28 cellular contexts compared by ENCODE assay signal in genomic region chr12:14521822-14522221, GRCh38.
"Had no signal": no experiment of that assay in that cellular context is flagged by ENCODE, and none has a peak within 500 bp of the region (broad histone marks: within the 10 kb centered on the region; RNA-seq: fewer than 3 reads in every experiment).

No MANE protein-coding gene starts in this region.

- H3K36me3 ChIP-seq: suprapubic skin, thoracic aorta, thyroid gland, tibial artery, upper lobe of left lung, upper lobe of right lung, uterus had no signal

- H3K27ac Mint-ChIP-seq: stimulated activated effector memory CD8-positive, alpha-beta T cell treated with anti-CD3 and anti-CD28 coated beads, Interleukin-12 subunit alpha, Interleukin-12 subunit beta, amount 100 ng/mL, for 72 hours; stimulated activated memory B cell treated with anti-CD40 and anti-IgM and Interleukin-4, amounts not matched to agents 10 μg/mL and 1 μg/mL and 100 μg/mL, for 72 hours; stimulated activated naive B cell treated with anti-CD40 and anti-IgM and Interleukin-4, amounts not matched to agents 10 μg/mL and 1 μg/mL and 100 μg/mL, for 72 hours; stimulated activated naive CD8-positive, alpha-beta T cell treated with anti-CD3 and anti-CD28 coated beads, Interleukin-15, amount 100 ng/mL, for 72 hours; stimulated activated naive CD8-positive, alpha-beta T cell treated with anti-CD3 and anti-CD28 coated beads, Interleukin-15, Interleukin-2, amounts not matched to agents 100 ng/mL and 50 ng/mL, for 24 hours; type B pancreatic cell had no signal

- H3K4me1 ChIP-seq: stomach, suprapubic skin, testis, thyroid gland, tibial artery, tibial nerve, upper lobe of left lung, upper lobe of right lung, uterus, vagina had no signal

- H3K4me3 ChIP-seq: stomach, suprapubic skin, testis, thoracic aorta, thyroid gland, tibial artery, tibial nerve, transverse colon, upper lobe of left lung, upper lobe of right lung, uterus, vagina had no signal

- H3K27me3 ChIP-seq: stomach, suprapubic skin, testis, thyroid gland, tibial artery, tibial nerve, transverse colon, upper lobe of left lung, upper lobe of right lung, uterus, vagina had no signal

- H3K4me1 Mint-ChIP-seq: stimulated activated effector memory CD8-positive, alpha-beta T cell treated with anti-CD3 and anti-CD28 coated beads, Interleukin-12 subunit alpha, Interleukin-12 subunit beta, amount 100 ng/mL, for 72 hours; stimulated activated memory B cell treated with anti-CD40 and anti-IgM and Interleukin-4, amounts not matched to agents 10 μg/mL and 1 μg/mL and 100 μg/mL, for 72 hours; stimulated activated naive CD8-positive, alpha-beta T cell treated with anti-CD3 and anti-CD28 coated beads, Interleukin-15, amount 100 ng/mL, for 72 hours had no signal

- H3K4me3 Mint-ChIP-seq: stimulated activated effector memory CD8-positive, alpha-beta T cell treated with anti-CD3 and anti-CD28 coated beads, Interleukin-12 subunit alpha, Interleukin-12 subunit beta, amount 100 ng/mL, for 72 hours; stimulated activated memory B cell treated with anti-CD40 and anti-IgM and Interleukin-4, amounts not matched to agents 10 μg/mL and 1 μg/mL and 100 μg/mL, for 72 hours; stimulated activated naive B cell treated with anti-CD40 and anti-IgM and Interleukin-4, amounts not matched to agents 10 μg/mL and 1 μg/mL and 100 μg/mL, for 72 hours; stimulated activated naive CD8-positive, alpha-beta T cell treated with anti-CD3 and anti-CD28 coated beads, Interleukin-15, amount 100 ng/mL, for 72 hours; stimulated activated naive CD8-positive, alpha-beta T cell treated with anti-CD3 and anti-CD28 coated beads, Interleukin-15, Interleukin-2, amounts not matched to agents 100 ng/mL and 50 ng/mL, for 24 hours; type B pancreatic cell had no signal

- DNase-seq: stimulated activated CD4-positive, alpha-beta T cell treated with anti-CD3 and anti-CD28 coated beads, Interleukin-2, amount 100 ng/mL, for 48 hours; stimulated activated CD4-positive, alpha-beta T cell treated with anti-CD3 and anti-CD28 coated beads, Interleukin-4, amount 100 ng/mL, for 1 hour; stimulated activated CD4-positive, alpha-beta T cell treated with anti-CD3 and anti-CD28 coated beads, Interleukin-4, amount 100 ng/mL, for 24 hours; stimulated activated CD4-positive, alpha-beta T cell treated with anti-CD3 and anti-CD28 coated beads, Interleukin-4, amount 100 ng/mL, for 4 hours; stimulated activated CD8-positive, alpha-beta memory T cell treated with anti-CD3 and anti-CD28 coated beads, Interleukin-4, amount 100 ng/mL, for 48 hours; stimulated activated naive B cell treated with anti-CD40 and anti-IgM and Interleukin-4, amounts not matched to agents 10 μg/mL and 1 μg/mL and 100 μg/mL, for 72 hours; stimulated activated naive CD4-positive, alpha-beta T cell; stimulated activated naive CD4-positive, alpha-beta T cell treated with Interleukin-2 at 50 U/mL for 16 hours; stimulated activated naive CD8-positive, alpha-beta T cell treated with anti-CD3 and anti-CD28 coated beads, Interleukin-15, amount 100 ng/mL, for 72 hours; stimulated activated naive CD8-positive, alpha-beta T cell treated with anti-CD3 and anti-CD28 coated beads, Interleukin-15, Interleukin-2, amounts not matched to agents 100 U/mL and 50 U/mL, for 24 hours; stomach; substantia nigra; testis; thyroid gland; tibial artery; transverse colon; trophoblast cell; upper lobe of left lung; upper lobe of right lung; uterus had no signal

- ATAC-seq: stimulated activated effector memory CD8-positive, alpha-beta T cell treated with anti-CD3 and anti-CD28 coated beads, Interleukin-12 subunit alpha, Interleukin-12 subunit beta, amount 100 ng/mL, for 72 hours; stimulated activated memory B cell treated with anti-CD40 and anti-IgM and Interleukin-4, amounts not matched to agents 10 μg/mL and 1 μg/mL and 100 μg/mL, for 72 hours; stimulated activated naive B cell treated with anti-CD40 and anti-IgM and Interleukin-4, amounts not matched to agents 10 μg/mL and 1 μg/mL and 100 μg/mL, for 72 hours; stimulated activated naive CD8-positive, alpha-beta T cell treated with anti-CD3 and anti-CD28 coated beads, Interleukin-15, amount 100 ng/mL, for 72 hours; stimulated activated naive CD8-positive, alpha-beta T cell treated with anti-CD3 and anti-CD28 coated beads, Interleukin-15, Interleukin-2, amounts not matched to agents 100 U/mL and 50 U/mL, for 24 hours; upper lobe of right lung had no signal

- H3K27ac ChIP-seq: stomach, suprapubic skin, testis, thoracic aorta, thyroid gland, tibial artery, tibial nerve, transverse colon, upper lobe of left lung, upper lobe of right lung, uterus, vagina had no signal

- H3K36me3 Mint-ChIP-seq: stimulated activated effector memory CD8-positive, alpha-beta T cell treated with anti-CD3 and anti-CD28 coated beads, Interleukin-12 subunit alpha, Interleukin-12 subunit beta, amount 100 ng/mL, for 72 hours had no signal

- H3K9me3 ChIP-seq: testis, thyroid gland had no signal

- H3K27me3 Mint-ChIP-seq: stimulated activated memory B cell treated with anti-CD40 and anti-IgM and Interleukin-4, amounts not matched to agents 10 μg/mL and 1 μg/mL and 100 μg/mL, for 72 hours; stimulated activated naive CD8-positive, alpha-beta T cell treated with anti-CD3 and anti-CD28 coated beads, Interleukin-15, amount 100 ng/mL, for 72 hours; type B pancreatic cell had no signal
